ENCODE assay signal across 12 cellular contexts in genomic region chr7:4809091-4809591, GRCh38. TPM values are rescaled to one million over a fixed set of nuclear protein-coding genes. Genes with fewer than 3 reads are reported as not detected.
DNase-seq lines count a peak whose midpoint lies in the region; ATAC-seq, FAIRE-seq and TF ChIP-seq lines count a peak whose summit lies in the region.
"Had no signal": no experiment of that assay in that cellular context is flagged by ENCODE, and none has a peak within 500 bp of the region (broad histone marks: within the 10 kb centered on the region; RNA-seq: fewer than 3 reads in every experiment).

No MANE protein-coding gene starts in this region.

- POLR2A ChIA-PET in CD4-positive, alpha-beta memory T cell (lab: Charles Lee; ENCODE audit: partially characterized antibody): interaction anchor here (1.5 kb wide), 1 partner anchor 34 kb away, joined by 4 read pairs; the partner anchor contains the start of gene AP5Z1
- POLR2A ChIA-PET in activated naive CD8-positive, alpha-beta T cell treated with anti-CD3 and anti-CD28 coated beads, Interleukin-2, amount 10 ng/mL, durations not matched to agents 7 days and 5 days (lab: Charles Lee): no interaction called here

- H3K27me3 Mint-ChIP-seq in CD4-positive, alpha-beta memory T cell: peaks cover 13 to 16% of the 10 kb centered on the region in 2 donors
- H3K27me3 Mint-ChIP-seq in T-helper 17 cell: peaks cover 33% of the 10 kb centered on the region
- H3K27me3 Mint-ChIP-seq in activated naive CD8-positive, alpha-beta T cell treated with anti-CD3 and anti-CD28 coated beads, Interleukin-2, amount 10 ng/mL, durations not matched to agents 7 days and 5 days: peaks cover 39% of the 10 kb centered on the region
- H3K27me3 Mint-ChIP-seq in natural killer cell (ENCODE audit: low read depth in 2 of 2): peaks cover 13 to 20% of the 10 kb centered on the region in 2 donors

- ATAC-seq in T-helper 17 cell: peak; percentile 50
- peak; percentile 70 for ATAC-seq in activated naive CD8-positive, alpha-beta T cell treated with anti-CD3 and anti-CD28 coated beads, Interleukin-2, amount 10 ng/mL, durations not matched to agents 7 days and 5 days (ENCODE audit: low read depth)
- ATAC-seq in natural killer cell: peak; percentile 62 to 81 (median 68)
- ATAC-seq in GM18505 (IDR thresholded peaks at IDR 0.05; ENCODE audit: unreplicated experiment): no peak
- no peak for ATAC-seq in HG03571 (IDR thresholded peaks at IDR 0.05; ENCODE audit: unreplicated experiment)

- peak overlapping the region; percentile 69 to 89 (median 80) for H3K4me3 Mint-ChIP-seq in CD4-positive, alpha-beta memory T cell
- H3K4me3 Mint-ChIP-seq in T-helper 17 cell (peak overlapping the region; percentile 79), natural killer cell (peak overlapping the region; percentile 87)
- H3K4me3 Mint-ChIP-seq in activated naive CD8-positive, alpha-beta T cell treated with anti-CD3 and anti-CD28 coated beads, Interleukin-2, amount 10 ng/mL, durations not matched to agents 7 days and 5 days: peak overlapping the region; percentile 76
- H3K4me3 Mint-ChIP-seq: type B pancreatic cell had no signal

- no peaks in the 10 kb centered on the region for H3K36me3 ChIP-seq in CD4-positive, alpha-beta memory T cell (ENCODE audit: insufficient read depth, low read length)

- peak in 3 of 5 donors; percentile 16 to 34 (median 24) for DNase-seq in CD4-positive, alpha-beta memory T cell
- no peak for DNase-seq in T-helper 17 cell
- no peak for DNase-seq in activated naive CD8-positive, alpha-beta T cell treated with anti-CD3 and anti-CD28 coated beads, Interleukin-2, amount 10 ng/mL, durations not matched to agents 7 days and 5 days
- no peak for DNase-seq in natural killer cell
- no peak for DNase-seq in D341Med (ENCODE audit: low spot score)
- no peak for DNase-seq in GM19239 (ENCODE audit: insufficient read length, low spot score)
- DNase-seq: NCI-H2107, RPMI8226 had no signal

- H3K9me3 Mint-ChIP-seq in CD4-positive, alpha-beta memory T cell: peaks cover 0 to 2% (median 0%) of the 10 kb centered on the region in 8 donors
- peaks cover 3% of the 10 kb centered on the region for H3K9me3 Mint-ChIP-seq in activated naive CD8-positive, alpha-beta T cell treated with anti-CD3 and anti-CD28 coated beads, Interleukin-2, amount 10 ng/mL, durations not matched to agents 7 days and 5 days
- peaks cover 0 to 2% of the 10 kb centered on the region in 2 donors for H3K9me3 Mint-ChIP-seq in natural killer cell
- H3K9me3 Mint-ChIP-seq: type B pancreatic cell had no signal

- H3K4me1 ChIP-seq in CD4-positive, alpha-beta memory T cell (ENCODE audit: insufficient read depth, low read length): peaks cover 3% of the 10 kb centered on the region

- H3K27ac ChIP-seq in CD4-positive, alpha-beta memory T cell (ENCODE audit: low read depth, low read length): no peak overlapping the region
- H3K27ac ChIP-seq: hepatocyte had no signal

- no peak for FAIRE-seq in GM19239 (lab: Jason Lieb, UNC)

- peaks cover 4 to 12% (median 8%) of the 10 kb centered on the region in 4 donors for H3K4me1 Mint-ChIP-seq in CD4-positive, alpha-beta memory T cell
- H3K4me1 Mint-ChIP-seq in T-helper 17 cell: peaks cover 2% of the 10 kb centered on the region
- peaks cover 5% of the 10 kb centered on the region for H3K4me1 Mint-ChIP-seq in activated naive CD8-positive, alpha-beta T cell treated with anti-CD3 and anti-CD28 coated beads, Interleukin-2, amount 10 ng/mL, durations not matched to agents 7 days and 5 days
- peaks cover 2 to 8% of the 10 kb centered on the region in 2 donors for H3K4me1 Mint-ChIP-seq in natural killer cell

- H3K27ac Mint-ChIP-seq in CD4-positive, alpha-beta memory T cell: peak overlapping the region in 2 of 7 donors; percentile 50 to 70
- H3K27ac Mint-ChIP-seq in T-helper 17 cell: no peak overlapping the region
- H3K27ac Mint-ChIP-seq in activated naive CD8-positive, alpha-beta T cell treated with anti-CD3 and anti-CD28 coated beads, Interleukin-2, amount 10 ng/mL, durations not matched to agents 7 days and 5 days: no peak overlapping the region
- peak overlapping the region in 1 of 2 donors; percentile 36 for H3K27ac Mint-ChIP-seq in natural killer cell
- H3K27ac Mint-ChIP-seq: type B pancreatic cell had no signal

- TF ChIP-seq POLR2A in GM18505 (IDR thresholded peaks at IDR 0.05; ENCODE audit: borderline replicate concordance, extremely low read depth, insufficient read depth, insufficient read length): no peak

- no peaks in the 10 kb centered on the region for H3K36me3 Mint-ChIP-seq in CD4-positive, alpha-beta memory T cell
- H3K36me3 Mint-ChIP-seq in T-helper 17 cell (ENCODE audit: low read depth): peaks cover 2% of the 10 kb centered on the region
- no peaks in the 10 kb centered on the region for H3K36me3 Mint-ChIP-seq in activated naive CD8-positive, alpha-beta T cell treated with anti-CD3 and anti-CD28 coated beads, Interleukin-2, amount 10 ng/mL, durations not matched to agents 7 days and 5 days
- no peaks in the 10 kb centered on the region for H3K36me3 Mint-ChIP-seq in natural killer cell

- no peak for TF ChIP-seq CTCF in natural killer cell (IDR thresholded peaks at IDR 0.05)

- no peaks in the 10 kb centered on the region for H3K9me3 ChIP-seq in CD4-positive, alpha-beta memory T cell (ENCODE audit: control insufficient read depth in 1 of 2, low read length in 2 of 2)
- H3K9me3 ChIP-seq in T-helper 17 cell (ENCODE audit: control insufficient read depth, low read length, poor library complexity, severe bottlenecking): no peaks in the 10 kb centered on the region

- H3K4me3 ChIP-seq in CD4-positive, alpha-beta memory T cell (ENCODE audit: low read length in 2 of 2): no peak overlapping the region
- H3K4me3 ChIP-seq: hepatocyte had no signal

- H3K27me3 ChIP-seq in CD4-positive, alpha-beta memory T cell (ENCODE audit: insufficient read depth, low read length): no peaks in the 10 kb centered on the region

- intact Hi-C loops in CD4-positive, alpha-beta memory T cell (cut with micrococcal nuclease): no loop called here
- intact Hi-C loops in natural killer cell (cut with micrococcal nuclease): no loop called here

- CTCF ChIA-PET in CD4-positive, alpha-beta memory T cell (lab: Charles Lee; ENCODE audit: partially characterized antibody): interaction anchor here (1.1 to 1.2 kb wide), 2 partner anchors 12 to 198 kb away, joined by 3 read pairs; no protein-coding TSS in a partner anchor

RNA-seq across cellular contexts. Expression of gene AP5Z1, which starts 33.7 kb away (rescaled TPM):
- total RNA-seq in CD4-positive, alpha-beta memory T cell: 100 to 1,000 TPM; 100 to 103 TPM
- polyA plus RNA-seq in CD4-positive, alpha-beta memory T cell: 10 to 100 TPM; 29.1 to 40.6 TPM
- total RNA-seq in T-helper 17 cell: 100 to 1,000 TPM in 1 of 2 donors, 10 to 100 TPM in 1; 87.6 to 112 TPM
- 10 to 100 TPM; 70.1 to 74.6 TPM for total RNA-seq in activated naive CD8-positive, alpha-beta T cell treated with anti-CD3 and anti-CD28 coated beads, Interleukin-2, amount 10 ng/mL, durations not matched to agents 7 days and 5 days
- 100 to 1,000 TPM; 140 to 156 (median 143) TPM for total RNA-seq in natural killer cell

RNA-seq across cellular contexts. Expression of gene PAPOLB, which starts 52.7 kb away (rescaled TPM):
- not detected for total RNA-seq in CD4-positive, alpha-beta memory T cell
- polyA plus RNA-seq in CD4-positive, alpha-beta memory T cell: not detected
- total RNA-seq in T-helper 17 cell (not detected), natural killer cell (under 1 TPM; 0.14 to 0.36 (median 0.20) TPM)
- not detected for total RNA-seq in activated naive CD8-positive, alpha-beta T cell treated with anti-CD3 and anti-CD28 coated beads, Interleukin-2, amount 10 ng/mL, durations not matched to agents 7 days and 5 days
- total RNA-seq: hepatocyte had no signal
- polyA plus RNA-seq: hepatocyte had no signal

Comparison
In these comparisons a context has a peak if more than half of its experiments do, and no peak if none do; other contexts are left out.
1. DNase-seq: peak in CD4-positive, alpha-beta memory T cell (3 of 5); none in T-helper 17 cell (0 of 3), activated naive CD8-positive, alpha-beta T cell treated with anti-CD3 and anti-CD28 coated beads, Interleukin-2, amount 10 ng/mL, durations not matched to agents 7 days and 5 days (single experiment), natural killer cell (single experiment), D341Med (single experiment) and GM19239 (single experiment).
2. ATAC-seq: peak in T-helper 17 cell (single experiment), activated naive CD8-positive, alpha-beta T cell treated with anti-CD3 and anti-CD28 coated beads, Interleukin-2, amount 10 ng/mL, durations not matched to agents 7 days and 5 days (single experiment) and natural killer cell (3 of 3); none in GM18505 (single experiment) and HG03571 (single experiment).
3. Peak in every context shown above with its lines, with median percentiles within 50 percentile points of each other: H3K4me3 Mint-ChIP-seq.